ENCODE assay signal across 23 cellular contexts in the genomic region with DNA sequence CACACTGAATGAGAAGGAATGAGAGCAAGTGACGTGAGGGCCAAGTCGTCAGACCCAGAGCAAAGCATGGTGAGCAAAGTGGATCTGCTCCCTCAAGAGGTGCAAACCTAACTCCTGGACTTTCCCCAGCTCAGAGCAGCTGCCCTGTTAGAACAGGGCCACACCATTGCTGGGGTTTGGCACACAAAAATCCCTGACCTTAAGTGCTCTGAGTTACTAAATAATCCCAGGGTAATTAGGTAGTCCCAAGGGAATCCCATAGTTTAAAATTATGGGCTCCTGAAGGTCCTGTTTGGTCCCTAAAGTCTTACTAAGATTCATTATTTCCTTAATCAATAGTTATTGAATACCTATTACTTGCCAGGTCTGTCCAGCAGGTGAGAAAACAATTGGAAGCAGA.
DNase-seq lines count a peak whose midpoint lies in the region; ATAC-seq and TF ChIP-seq lines count a peak whose summit lies in the region.
"Had no signal": no experiment of that assay in that cellular context is flagged by ENCODE, and none has a peak within 500 bp of the region (broad histone marks: within the 10 kb centered on the region; RNA-seq: fewer than 3 reads in every experiment).

No MANE protein-coding gene starts in this region.

- H2AK9ac ChIP-seq in IMR-90 (replicated peaks; ENCODE audit: low read depth, low read length, poor library complexity): no peak overlapping the region

- H3K4me1 ChIP-seq in right atrium auricular region: peaks cover 0 to 35% of the 10 kb centered on the region in 2 donors
- peaks cover 7% of the 10 kb centered on the region for H3K4me1 ChIP-seq in IMR-90 (ENCODE audit: control insufficient read depth, insufficient read depth, low read length)
- H3K4me1 ChIP-seq in subcutaneous abdominal adipose tissue (ENCODE audit: control insufficient read depth in 5 of 5, insufficient read depth in 5 of 5, low read length in 5 of 5): peaks cover 0 to 15% (median 7%) of the 10 kb centered on the region in 5 donors

- H2BK120ac ChIP-seq in IMR-90 (ENCODE audit: low read depth, low read length): no peak overlapping the region

- dilution Hi-C loops in IMR-90 (cut with HindIII; ENCODE audit: low sequenced_read_pairs, unreplicated experiment): no loop called here

- H2AK5ac ChIP-seq in IMR-90 (ENCODE audit: low read depth, low read length): peak overlapping the region; percentile 51; the same call in 1 of the 2 replicates

- no peak overlapping the region for H3K14ac ChIP-seq in IMR-90 (replicated peaks; ENCODE audit: low read depth, low read length)

- H4K91ac ChIP-seq in IMR-90 (ENCODE audit: insufficient read depth, low read depth, low read length): no peak overlapping the region

- peak overlapping the region; percentile 38 to 68 for H3K27ac ChIP-seq in right atrium auricular region
- H3K27ac ChIP-seq in IMR-90 (ENCODE audit: insufficient read depth, low read length): no peak overlapping the region
- H3K27ac ChIP-seq in subcutaneous abdominal adipose tissue (ENCODE audit: low read depth, low read length): peak overlapping the region; percentile 7
- H3K27ac ChIP-seq: GM23248 had no signal

- CTCF ChIA-PET in IMR-90 (lab: Yijun Ruan, JAX): interaction anchor here (1.5 kb wide), 1 partner anchor 165 kb away, joined by 4 read pairs; the partner anchor contains the start of gene TNFAIP3

- TF ChIP-seq RAD21 in IMR-90 (IDR thresholded peaks at IDR 0.05; ENCODE audit: low read length): no peak

- ATAC-seq in left cardiac atrium: no peak
- ATAC-seq in IMR-90 (ENCODE audit: low read depth): no peak

- H4K8ac ChIP-seq in IMR-90 (ENCODE audit: low read depth in 2 of 2, low read length in 2 of 2): no peak overlapping the region

- H2AFZ ChIP-seq in IMR-90 (replicated peaks; ENCODE audit: low read length, poor library complexity): no peak overlapping the region
- H2AFZ ChIP-seq: GM23248 had no signal

- H3K36me3 ChIP-seq in right atrium auricular region: no peaks in the 10 kb centered on the region
- H3K36me3 ChIP-seq in IMR-90 (ENCODE audit: control insufficient read depth, insufficient read depth, low read length): no peaks in the 10 kb centered on the region
- H3K36me3 ChIP-seq in subcutaneous abdominal adipose tissue (ENCODE audit: control insufficient read depth in 5 of 5, insufficient read depth in 5 of 5, low read length in 5 of 5): no peaks in the 10 kb centered on the region

- H3K9ac ChIP-seq in IMR-90 (ENCODE audit: low read depth, low read length) (no peak overlapping the region), subcutaneous abdominal adipose tissue (ENCODE audit: low read length in 5 of 5) (no peak overlapping the region)
- H3K9ac ChIP-seq: GM23248 had no signal

- intact Hi-C loops in left cardiac atrium (cut with DNase I): loop anchor here in 1 of 2 donors (10.0 kb wide), 1 partner anchor 403 kb away; the partner anchor contains the start of gene PERP
- intact Hi-C loops in IMR-90 (cut with micrococcal nuclease): no loop called here

- H3K56ac ChIP-seq in IMR-90 (ENCODE audit: extremely low read depth, insufficient read depth, low read length): no peak overlapping the region

- H3K9me1 ChIP-seq in IMR-90 (ENCODE audit: insufficient read depth, low read length): peaks cover 10% of the 10 kb centered on the region

- no peak overlapping the region for H3K4me2 ChIP-seq in IMR-90 (ENCODE audit: low read depth, low read length)

- TF ChIP-seq POLR2A in IMR-90 (IDR thresholded peaks at IDR 0.05; ENCODE audit: low read depth, low read length): no peak

- H3K27me3 ChIP-seq in right atrium auricular region (no peaks in the 10 kb centered on the region), IMR-90 (ENCODE audit: control insufficient read depth, insufficient read depth, low read length) (no peaks in the 10 kb centered on the region), subcutaneous abdominal adipose tissue (ENCODE audit: control insufficient read depth in 5 of 5, insufficient read depth in 4 of 5, low read length in 5 of 5) (no peaks in the 10 kb centered on the region)

- no peak overlapping the region for H3K23ac ChIP-seq in IMR-90 (ENCODE audit: low read depth, low read length)

- no peaks in the 10 kb centered on the region for H4K20me1 ChIP-seq in IMR-90 (ENCODE audit: insufficient read depth, low read length)

- H3K9me3 ChIP-seq in right atrium auricular region (no peaks in the 10 kb centered on the region), IMR-90 (ENCODE audit: control insufficient read depth, insufficient read depth, low read length) (no peaks in the 10 kb centered on the region), subcutaneous abdominal adipose tissue (ENCODE audit: control insufficient read depth in 5 of 5, low read length in 5 of 5) (no peaks in the 10 kb centered on the region)
- H3K9me3 ChIP-seq: Caco-2 had no signal

- WGBS in IMR-90 (ENCODE audit: extremely low coverage in 2 of 2, insufficient read length in 1 of 2), 2 experiments: no CpG with 5 or more reads among the region's 2 CpGs

- no peaks in the 10 kb centered on the region for H3K79me1 ChIP-seq in IMR-90 (ENCODE audit: low read depth in 1 of 2, low read length in 2 of 2)

- no TSS peak for BruUV-seq in IMR-90 (replicated peaks; lab: Mats Ljungman, UMichigan)

- H2BK20ac ChIP-seq in IMR-90 (ENCODE audit: low read depth, low read length): no peak overlapping the region

- H3K4me3 ChIP-seq in right atrium auricular region (no peak overlapping the region), IMR-90 (ENCODE audit: insufficient read depth, low read depth, low read length) (no peak overlapping the region), subcutaneous abdominal adipose tissue (ENCODE audit: low read depth in 1 of 5, low read length in 5 of 5) (no peak overlapping the region)
- H3K4me3 ChIP-seq: GM23248 had no signal

- no peak overlapping the region for H3K18ac ChIP-seq in IMR-90 (ENCODE audit: low read depth, low read length)

- in situ Hi-C loops in IMR-90 (cut with MboI; ENCODE audit: low sequenced_read_pairs): no loop called here
- in situ Hi-C loops in KBM-7 (cut with MboI; ENCODE audit: low pct_unique_long_range_greater_than_20kb, low sequenced_read_pairs): no loop called here

- H3K4ac ChIP-seq in IMR-90 (ENCODE audit: low read depth, low read length): no peak overlapping the region

- no peak overlapping the region for H2BK5ac ChIP-seq in IMR-90 (ENCODE audit: low read depth, low read length, poor library complexity, severe bottlenecking)

- TF ChIP-seq CTCF in right atrium auricular region (IDR thresholded peaks at IDR 0.05) (no peak), IMR-90 (conservative IDR thresholded peaks at IDR 0.05; ENCODE audit: low read depth, low read length) (no peak)

- POLR2A ChIA-PET in IMR-90 (lab: Charles Lee; ENCODE audit: unreplicated experiment): no interaction called here

- H2BK15ac ChIP-seq in IMR-90 (ENCODE audit: low read depth, low read length): no peak overlapping the region

- H4K5ac ChIP-seq in IMR-90 (ENCODE audit: low read depth, low read length): no peak overlapping the region

- DNase-seq in right atrium auricular region (ENCODE audit: low spot score): no peak
- DNase-seq in left cardiac atrium: no peak
- no peak for DNase-seq in IMR-90
- peak; percentile 65 for DNase-seq in myocyte (ENCODE audit: low read depth)
- DNase-seq in RPMI8226: no peak
- DNase-seq in KBM-7: no peak
- DNase-seq: Caco-2; CD4-positive, alpha-beta memory T cell; DMS 273 treated with DMSO at 0.1 percent for 48 hours; DMS79 treated with DMSO at 0.1 percent for 48 hours; GM23248; H9; HFFc6; KG1; NCI-H1092; NCI-H1436 treated with DMSO at 0.1 percent for 48 hours; NCI-H2029; NCI-H226; NCI-H510A treated with DMSO at 0.1 percent for 48 hours; NCI-H748 treated with DMSO at 0.1 percent for 48 hours; OCI-M1; SHP77 had no signal

TF ChIP-seq in IMR-90, 13 proteins besides CTCF, POLR2A, EP300 and RAD21:
- TF ChIP-seq BHLHE40 (IDR thresholded peaks at IDR 0.05; ENCODE audit: low read depth, low read length) (no peak), SMC3 (IDR thresholded peaks at IDR 0.05; ENCODE audit: low read depth, low read length) (no peak), RFX5 (IDR thresholded peaks at IDR 0.05; ENCODE audit: low read depth, low read length) (no peak), MXI1 (IDR thresholded peaks at IDR 0.05; ENCODE audit: borderline replicate concordance, low read depth, low read length) (no peak), RCOR1 (IDR thresholded peaks at IDR 0.05; ENCODE audit: insufficient replicate concordance, low read length) (no peak), MAFK (IDR thresholded peaks at IDR 0.05; ENCODE audit: low read depth, low read length) (no peak), MAZ (IDR thresholded peaks at IDR 0.05; ENCODE audit: borderline replicate concordance, low read depth, low read length) (no peak), NFE2L2 (IDR thresholded peaks at IDR 0.05; ENCODE audit: low read depth, low read length) (no peak), CHD1 (IDR thresholded peaks at IDR 0.05; ENCODE audit: low read depth, low read length) (no peak), CEBPB (IDR thresholded peaks at IDR 0.05; ENCODE audit: low read depth, low read length) (no peak), FOS (IDR thresholded peaks at IDR 0.05; ENCODE audit: low read depth, low read length) (no peak)
- TF ChIP-seq, protein P1, sequence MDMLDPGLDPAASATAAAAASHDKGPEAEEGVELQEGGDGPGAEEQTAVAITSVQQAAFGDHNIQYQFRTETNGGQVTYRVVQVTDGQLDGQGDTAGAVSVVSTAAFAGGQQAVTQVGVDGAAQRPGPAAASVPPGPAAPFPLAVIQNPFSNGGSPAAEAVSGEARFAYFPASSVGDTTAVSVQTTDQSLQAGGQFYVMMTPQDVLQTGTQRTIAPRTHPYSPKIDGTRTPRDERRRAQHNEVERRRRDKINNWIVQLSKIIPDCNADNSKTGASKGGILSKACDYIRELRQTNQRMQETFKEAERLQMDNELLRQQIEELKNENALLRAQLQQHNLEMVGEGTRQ (IDR thresholded peaks at IDR 0.05; ENCODE audit: low read depth, low read length): no peak
- TF ChIP-seq, protein P2, sequence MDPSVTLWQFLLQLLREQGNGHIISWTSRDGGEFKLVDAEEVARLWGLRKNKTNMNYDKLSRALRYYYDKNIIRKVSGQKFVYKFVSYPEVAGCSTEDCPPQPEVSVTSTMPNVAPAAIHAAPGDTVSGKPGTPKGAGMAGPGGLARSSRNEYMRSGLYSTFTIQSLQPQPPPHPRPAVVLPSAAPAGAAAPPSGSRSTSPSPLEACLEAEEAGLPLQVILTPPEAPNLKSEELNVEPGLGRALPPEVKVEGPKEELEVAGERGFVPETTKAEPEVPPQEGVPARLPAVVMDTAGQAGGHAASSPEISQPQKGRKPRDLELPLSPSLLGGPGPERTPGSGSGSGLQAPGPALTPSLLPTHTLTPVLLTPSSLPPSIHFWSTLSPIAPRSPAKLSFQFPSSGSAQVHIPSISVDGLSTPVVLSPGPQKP (IDR thresholded peaks at IDR 0.05; ENCODE audit: borderline replicate concordance, low read depth, low read length): no peak
